Comparison of ENCODE assay signal across 11 cellular contexts in genomic region chr5:82421119-82421518, GRCh38.
DNase-seq lines count a peak whose midpoint lies in the region; ATAC-seq and TF ChIP-seq lines count a peak whose summit lies in the region.
"Had no signal": no experiment of that assay in that cellular context is flagged by ENCODE, and none has a peak within 500 bp of the region (broad histone marks: within the 10 kb centered on the region; RNA-seq: fewer than 3 reads in every experiment).

No MANE protein-coding gene starts in this region.

- H3K4me1 ChIP-seq in BE2C: peaks cover 13% of the 10 kb centered on the region
- H3K4me1 ChIP-seq: SJCRH30 had no signal

- H3K36me3 ChIP-seq in BE2C (no peaks in the 10 kb centered on the region), brain microvascular endothelial cell (replicated peaks) (no peaks in the 10 kb centered on the region)
- H3K36me3 ChIP-seq: SJCRH30 had no signal

- H3K4me3 ChIP-seq in BE2C (ENCODE audit: low read depth, low read length) (no peak overlapping the region), brain microvascular endothelial cell (ENCODE audit: low read depth, low read length) (no peak overlapping the region)
- H3K4me3 ChIP-seq: SJCRH30 had no signal

- H3K27ac ChIP-seq in brain microvascular endothelial cell: peak overlapping the region; percentile 66
- H3K27ac ChIP-seq: SJCRH30 had no signal

- H3K27me3 ChIP-seq in BE2C: no peaks in the 10 kb centered on the region
- no peaks in the 10 kb centered on the region for H3K27me3 ChIP-seq in brain microvascular endothelial cell (replicated peaks)
- H3K27me3 ChIP-seq: SJCRH30 had no signal

- no peak for ATAC-seq in HG03135 (IDR thresholded peaks at IDR 0.05; ENCODE audit: unreplicated experiment)
- ATAC-seq: left lobe of liver had no signal

- peak; percentile 22 for TF ChIP-seq CTCF in BE2C (IDR thresholded peaks at IDR 0.05; ENCODE audit: low read depth, low read length)
- TF ChIP-seq CTCF in brain microvascular endothelial cell (IDR thresholded peaks at IDR 0.05; ENCODE audit: low read depth, low read length, missing control alignments): peak; percentile 64

- in situ Hi-C loops in brain microvascular endothelial cell (cut with HindIII; ENCODE audit: low pct_ligation_motif_present, low sequenced_read_pairs): no loop called here

- H3K9me3 ChIP-seq in BE2C: no peaks in the 10 kb centered on the region
- H3K9me3 ChIP-seq: SJCRH30 had no signal

- DNase-seq in BE2C (no peak), M059J (ENCODE audit: low read depth) (peak; percentile 93), brain microvascular endothelial cell (peak; percentile 96), kidney tubule cell (ENCODE audit: low spot score) (peak; percentile 96), germinal center (ENCODE audit: low spot score) (no peak), SHP77 treated with DMSO at 0.1 percent for 48 hours (lab: John Stamatoyannopoulos, UW) (no peak), iPS-NIHi7 (ENCODE audit: extremely low spot score) (no peak)
- DNase-seq: NCI-H2081, SJCRH30 had no signal

Comparison
In these comparisons a context has a peak if more than half of its experiments do, and no peak if none do; other contexts are left out.
1. DNase-seq: peak in M059J (single experiment), brain microvascular endothelial cell (single experiment) and kidney tubule cell (single experiment); none in BE2C (single experiment), germinal center (single experiment), SHP77 treated with DMSO at 0.1 percent for 48 hours (single experiment) and iPS-NIHi7 (single experiment).